Comparison of ENCODE assay signal across 8 cellular contexts in genomic region chr17:27332052-27332403, GRCh38. TPM values are rescaled to one million over a fixed set of nuclear protein-coding genes. Genes with fewer than 3 reads are reported as not detected.
A peak's percentile ranks its signal among the peaks of the same experiment; 100 is the strongest.
DNase-seq lines count a peak whose midpoint lies in the region; ATAC-seq, FAIRE-seq and TF ChIP-seq lines count a peak whose summit lies in the region.

No MANE protein-coding gene starts in this region.

- H3K4me1 ChIP-seq in hepatocyte (ENCODE audit: insufficient read depth), result peaks cover 15% of the 10 kb centered on the region
- peaks cover 0 to 6% of the 10 kb centered on the region in 2 donors for H3K4me1 ChIP-seq in small intestine (ENCODE audit: control insufficient read depth in 2 of 2, insufficient read depth in 1 of 2, low read depth in 1 of 2, low read length in 1 of 2)

- H3K4me2 ChIP-seq in hepatocyte, result peak overlapping the region; percentile 67

- no peaks in the 10 kb centered on the region for H3K9me2 ChIP-seq in hepatocyte (replicated peaks; ENCODE audit: insufficient read depth)

- H3K4me3 ChIP-seq in WERI-Rb-1 (ENCODE audit: low read depth, low read length) (no peak overlapping the region), hepatocyte (no peak overlapping the region), small intestine (ENCODE audit: low read depth in 1 of 2, low read length in 2 of 2) (no peak overlapping the region)

- TF ChIP-seq CTCF in WERI-Rb-1 (IDR thresholded peaks at IDR 0.05; ENCODE audit: low read depth, low read length) (no peak), hepatocyte (IDR thresholded peaks at IDR 0.05; ENCODE audit: poor library complexity) (no peak)

- WGBS in hepatocyte (ENCODE audit: low lambda C conversion rate, missing lambda C conversion rate), result 87% methylated on average over 3 of the region's 3 CpGs
- WGBS in small intestine, 3 donors, result 62 to 66% (median 64%) methylated on average over 3 of the region's 3 CpGs

- H3K9me3 ChIP-seq in WERI-Rb-1 (ENCODE audit: severe bottlenecking), result no peaks in the 10 kb centered on the region
- H3K9me3 ChIP-seq in hepatocyte (ENCODE audit: low read depth), result no peaks in the 10 kb centered on the region
- H3K9me3 ChIP-seq in small intestine (ENCODE audit: control insufficient read depth, low read depth), result no peaks in the 10 kb centered on the region

- no peak for DNase-seq in WERI-Rb-1
- no peak for DNase-seq in hepatocyte (ENCODE audit: low spot score)
- DNase-seq in small intestine, result no peak
- DNase-seq in GF-D8 (lab: John Stamatoyannopoulos, UW), result no peak
- no peak for DNase-seq in NCI-H446 treated with DMSO at 0.1 percent for 48 hours (lab: John Stamatoyannopoulos, UW)
- no peak for DNase-seq in NOMO-1 (lab: John Stamatoyannopoulos, UW; ENCODE audit: unreplicated experiment in 2 of 2)

- H3K79me2 ChIP-seq in hepatocyte, result no peaks in the 10 kb centered on the region

- H3K27ac ChIP-seq in WERI-Rb-1 (peak overlapping the region; percentile 88), hepatocyte (peak overlapping the region; percentile 76), small intestine (ENCODE audit: low read depth in 1 of 2, low read length in 1 of 2) (peak overlapping the region; percentile 82 to 97)

- H2AFZ ChIP-seq in hepatocyte, result no peak overlapping the region

- H4K20me1 ChIP-seq in hepatocyte (ENCODE audit: insufficient read depth, poor library complexity, severe bottlenecking), result no peaks in the 10 kb centered on the region

- FAIRE-seq in small intestine (lab: Jason Lieb, UNC), result no peak

- ATAC-seq in HG02571 (IDR thresholded peaks at IDR 0.05; ENCODE audit: unreplicated experiment), result peak; percentile 13
- no peak for ATAC-seq in GM21786 (IDR thresholded peaks at IDR 0.05; ENCODE audit: unreplicated experiment)

- H3K27me3 ChIP-seq in WERI-Rb-1 (ENCODE audit: insufficient read depth, low read depth, severe bottlenecking), result no peaks in the 10 kb centered on the region
- no peaks in the 10 kb centered on the region for H3K27me3 ChIP-seq in hepatocyte
- no peaks in the 10 kb centered on the region for H3K27me3 ChIP-seq in small intestine (ENCODE audit: control insufficient read depth in 2 of 2, insufficient read depth in 2 of 2, low read length in 2 of 2)

- no peaks in the 10 kb centered on the region for H3K36me3 ChIP-seq in WERI-Rb-1
- no peaks in the 10 kb centered on the region for H3K36me3 ChIP-seq in hepatocyte (replicated peaks; ENCODE audit: insufficient read depth, low read depth)
- H3K36me3 ChIP-seq in small intestine (ENCODE audit: control insufficient read depth in 2 of 2, insufficient read depth in 2 of 2, low read length in 2 of 2), result no peaks in the 10 kb centered on the region

RNA-seq across cellular contexts. Expression of gene WSB1, which starts 38.1 kb away (rescaled TPM):
- 179 and 214 TPM in 2 replicates for total RNA-seq in hepatocyte
- 161 and 206 TPM in 2 replicates for polyA plus RNA-seq in hepatocyte
- polyA plus RNA-seq in small intestine, result 10 to 100 TPM; 28.9 to 56.3 (median 32.2) TPM
